1 cellular context compared by ENCODE assay signal in the genomic region with DNA sequence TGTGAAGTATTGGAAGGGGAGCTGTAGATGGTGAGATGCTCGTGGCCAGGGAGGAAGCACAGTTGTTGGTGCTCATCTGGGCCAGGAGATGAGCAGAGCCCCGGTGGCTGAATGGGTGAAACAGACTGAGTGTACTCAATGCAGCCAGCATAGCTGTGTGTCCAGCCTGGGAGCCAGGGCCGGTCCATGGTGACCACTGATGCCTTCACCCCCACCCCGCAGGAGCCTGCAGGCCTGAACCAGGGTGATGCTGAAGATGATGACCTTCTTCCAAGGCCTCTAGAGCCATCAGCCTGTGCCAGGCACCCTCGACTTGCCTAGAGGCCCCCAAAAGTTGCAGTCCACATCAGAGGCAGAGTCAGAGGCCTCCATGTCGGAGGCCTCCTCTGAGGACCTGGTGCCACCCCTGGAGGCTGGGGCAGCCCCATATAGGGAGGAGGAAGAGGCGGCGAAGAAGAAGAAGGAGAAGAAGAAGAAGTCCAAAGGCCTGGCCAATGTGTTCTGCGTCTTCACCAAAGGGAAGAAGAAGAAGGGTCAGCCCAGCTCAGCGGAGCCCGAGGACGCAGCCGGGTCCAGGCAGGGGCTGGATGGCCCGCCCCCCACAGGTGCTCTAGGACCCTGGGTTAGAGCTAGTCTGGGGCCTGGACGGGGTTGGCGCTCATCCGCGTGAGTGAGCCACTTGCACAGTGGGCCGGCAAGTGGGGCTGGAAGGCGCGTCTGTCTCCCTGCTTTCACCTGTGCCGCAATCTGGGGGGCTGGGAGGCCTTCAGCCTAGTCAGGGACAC.
TF ChIP-seq lines count a peak whose summit lies in the region.

No MANE protein-coding gene starts in this region.

TF ChIP-seq in IMR-90, 13 proteins besides CTCF, POLR2A, EP300 and RAD21:
- no peak for TF ChIP-seq FOS (IDR thresholded peaks at IDR 0.05; ENCODE audit: low read depth, low read length)
- TF ChIP-seq CHD1 (IDR thresholded peaks at IDR 0.05; ENCODE audit: low read depth, low read length), result no peak
- no peak for TF ChIP-seq NFE2L2 (IDR thresholded peaks at IDR 0.05; ENCODE audit: low read depth, low read length)
- TF ChIP-seq MAFK (IDR thresholded peaks at IDR 0.05; ENCODE audit: low read depth, low read length), result no peak
- TF ChIP-seq RCOR1 (IDR thresholded peaks at IDR 0.05; ENCODE audit: insufficient replicate concordance, low read length), result no peak
- no peak for TF ChIP-seq RFX5 (IDR thresholded peaks at IDR 0.05; ENCODE audit: low read depth, low read length)
- no peak for TF ChIP-seq CEBPB (IDR thresholded peaks at IDR 0.05; ENCODE audit: low read depth, low read length)
- TF ChIP-seq MAZ (IDR thresholded peaks at IDR 0.05; ENCODE audit: borderline replicate concordance, low read depth, low read length), result no peak
- TF ChIP-seq, protein P1, sequence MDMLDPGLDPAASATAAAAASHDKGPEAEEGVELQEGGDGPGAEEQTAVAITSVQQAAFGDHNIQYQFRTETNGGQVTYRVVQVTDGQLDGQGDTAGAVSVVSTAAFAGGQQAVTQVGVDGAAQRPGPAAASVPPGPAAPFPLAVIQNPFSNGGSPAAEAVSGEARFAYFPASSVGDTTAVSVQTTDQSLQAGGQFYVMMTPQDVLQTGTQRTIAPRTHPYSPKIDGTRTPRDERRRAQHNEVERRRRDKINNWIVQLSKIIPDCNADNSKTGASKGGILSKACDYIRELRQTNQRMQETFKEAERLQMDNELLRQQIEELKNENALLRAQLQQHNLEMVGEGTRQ (IDR thresholded peaks at IDR 0.05; ENCODE audit: low read depth, low read length), result no peak
- no peak for TF ChIP-seq MXI1 (IDR thresholded peaks at IDR 0.05; ENCODE audit: borderline replicate concordance, low read depth, low read length)
- no peak for TF ChIP-seq SMC3 (IDR thresholded peaks at IDR 0.05; ENCODE audit: low read depth, low read length)
- TF ChIP-seq BHLHE40 (IDR thresholded peaks at IDR 0.05; ENCODE audit: low read depth, low read length), result no peak
- TF ChIP-seq, protein P2, sequence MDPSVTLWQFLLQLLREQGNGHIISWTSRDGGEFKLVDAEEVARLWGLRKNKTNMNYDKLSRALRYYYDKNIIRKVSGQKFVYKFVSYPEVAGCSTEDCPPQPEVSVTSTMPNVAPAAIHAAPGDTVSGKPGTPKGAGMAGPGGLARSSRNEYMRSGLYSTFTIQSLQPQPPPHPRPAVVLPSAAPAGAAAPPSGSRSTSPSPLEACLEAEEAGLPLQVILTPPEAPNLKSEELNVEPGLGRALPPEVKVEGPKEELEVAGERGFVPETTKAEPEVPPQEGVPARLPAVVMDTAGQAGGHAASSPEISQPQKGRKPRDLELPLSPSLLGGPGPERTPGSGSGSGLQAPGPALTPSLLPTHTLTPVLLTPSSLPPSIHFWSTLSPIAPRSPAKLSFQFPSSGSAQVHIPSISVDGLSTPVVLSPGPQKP (IDR thresholded peaks at IDR 0.05; ENCODE audit: borderline replicate concordance, low read depth, low read length), result no peak
